9 cellular contexts compared by ENCODE assay signal in the genomic region with DNA sequence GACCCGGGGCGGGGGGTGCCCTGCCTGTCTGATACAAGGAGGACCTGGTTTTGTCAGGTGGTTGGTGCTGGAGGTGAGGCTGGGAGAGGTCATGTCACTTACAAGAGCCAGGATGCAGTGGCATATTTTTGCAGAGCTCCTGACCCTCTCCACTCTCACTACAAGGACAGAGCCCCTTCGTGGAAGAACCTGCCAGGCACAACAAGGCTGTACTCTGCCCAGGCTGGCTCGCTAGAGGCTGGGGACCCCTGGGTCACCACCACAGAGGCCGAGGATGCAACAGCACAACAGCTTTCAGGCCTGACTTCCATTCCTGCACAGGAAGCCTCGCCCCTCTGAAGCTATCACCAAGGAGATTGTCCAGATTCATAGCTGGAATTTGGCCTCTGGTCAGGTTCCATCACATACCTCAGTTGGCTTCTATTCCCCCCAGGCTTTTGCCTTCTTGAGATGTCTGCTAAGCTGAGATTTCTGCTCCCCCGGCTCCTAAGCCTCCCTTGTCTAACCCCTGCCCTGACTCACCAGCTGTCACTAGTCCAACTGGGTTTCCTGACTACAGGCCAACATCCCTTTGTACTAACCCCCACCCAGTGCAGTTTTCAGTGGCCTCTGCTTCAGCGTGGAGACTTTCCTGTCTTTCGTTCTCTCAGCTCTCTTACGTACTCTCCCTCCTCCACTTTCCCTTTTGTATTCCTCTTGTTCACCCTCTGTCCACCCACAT.
A peak's percentile ranks its signal among the peaks of the same experiment; 100 is the strongest.
DNase-seq lines count a peak whose midpoint lies in the region; ATAC-seq and TF ChIP-seq lines count a peak whose summit lies in the region.
"Had no signal": no experiment of that assay in that cellular context is flagged by ENCODE, and none has a peak within 500 bp of the region (broad histone marks: within the 10 kb centered on the region; RNA-seq: fewer than 3 reads in every experiment).

No MANE protein-coding gene starts in this region.

- peak overlapping the region; percentile 3 for H3K4me3 Mint-ChIP-seq in Calu3 (ENCODE audit: low read depth, unreplicated experiment)

- H3K9me3 Mint-ChIP-seq in Calu3 (ENCODE audit: low read depth, unreplicated experiment) = no peaks in the 10 kb centered on the region

- TF ChIP-seq CTCF in Calu3 (IDR thresholded peaks at IDR 0.05; ENCODE audit: unreplicated experiment) = no peak
- TF ChIP-seq CTCF in WI38 (IDR thresholded peaks at IDR 0.05; ENCODE audit: low read depth, low read length) = no peak
- TF ChIP-seq CTCF in left ventricle myocardium inferior (IDR thresholded peaks at IDR 0.05; ENCODE audit: borderline replicate concordance) = no peak
- no peak for TF ChIP-seq CTCF in GM20000 (IDR thresholded peaks at IDR 0.05; ENCODE audit: extremely low read depth, missing control alignments)

- H3K27ac Mint-ChIP-seq in Calu3 (ENCODE audit: unreplicated experiment) = peak overlapping the region; percentile 44

- CTCF ChIA-PET in Calu3 (lab: Charles Lee) = interaction anchor here (0.5 to 1.4 kb wide), 6 partner anchors 65 to 1921 kb away, joined by 3 to 4 read pairs (median 4); no protein-coding TSS in a partner anchor

- H3K27ac ChIP-seq in left ventricle myocardium inferior (replicated peaks) = peak overlapping the region; percentile 85

- no peaks in the 10 kb centered on the region for H3K36me3 Mint-ChIP-seq in Calu3 (ENCODE audit: insufficient read depth, unreplicated experiment)

- peaks cover 46% of the 10 kb centered on the region for H3K4me1 ChIP-seq in left ventricle myocardium inferior

- BruUV-seq in Calu3 (replicated peaks; lab: Mats Ljungman, UMichigan) = no TSS peak

- peaks cover 34% of the 10 kb centered on the region for H3K4me1 Mint-ChIP-seq in Calu3 (ENCODE audit: low read depth, unreplicated experiment)

- H3K36me3 ChIP-seq in left ventricle myocardium inferior = peaks cover 6% of the 10 kb centered on the region

- ATAC-seq in GM18502 (IDR thresholded peaks at IDR 0.05; ENCODE audit: poor library complexity, unreplicated experiment) = no peak

- no peaks in the 10 kb centered on the region for H3K9me3 ChIP-seq in left ventricle myocardium inferior (replicated peaks)

- no peaks in the 10 kb centered on the region for H3K27me3 Mint-ChIP-seq in Calu3 (ENCODE audit: unreplicated experiment)

- intact Hi-C loops in Calu3 (cut with micrococcal nuclease; ENCODE audit: unreplicated experiment) = loop anchor here (10.0 kb wide), 1 partner anchor 100 kb away; no protein-coding TSS in a partner anchor
- intact Hi-C loops in left ventricle myocardium inferior (cut with micrococcal nuclease) = no loop called here

- peak overlapping the region; percentile 10; the same call in 1 of the 2 replicates for H3K4me3 ChIP-seq in WI38 (ENCODE audit: low read depth, low read length)
- peak overlapping the region; percentile 17 for H3K4me3 ChIP-seq in left ventricle myocardium inferior

- DNase-seq in Calu3 (peak; percentile 26), left ventricle myocardium inferior (peak; percentile 79), pulmonary artery endothelial cell (ENCODE audit: low read depth, low spot score) (peak; percentile 77), GM20000 (ENCODE audit: low spot score) (no peak), NCI-H1105 treated with DMSO at 0.1 percent for 48 hours (lab: John Stamatoyannopoulos, UW) (no peak)
- DNase-seq in activated CD8-positive, alpha-beta memory T cell treated with anti-CD3 and anti-CD28 coated beads, Interleukin-2, amount 50 U/mL, for 48 hours = no peak
- DNase-seq: cortex of kidney had no signal

- no peaks in the 10 kb centered on the region for H3K27me3 ChIP-seq in left ventricle myocardium inferior (ENCODE audit: low read depth)

Comparison
In these comparisons a context has a peak if more than half of its experiments do, and no peak if none do; other contexts are left out.
1. DNase-seq: peak in Calu3 (single experiment), left ventricle myocardium inferior (single experiment) and pulmonary artery endothelial cell (single experiment); none in GM20000 (single experiment), NCI-H1105 treated with DMSO at 0.1 percent for 48 hours (single experiment) and activated CD8-positive, alpha-beta memory T cell treated with anti-CD3 and anti-CD28 coated beads, Interleukin-2, amount 50 U/mL, for 48 hours (single experiment).